12 cellular contexts compared by ENCODE assay signal in genomic region chr20:53930651-53931504, GRCh38.
DNase-seq lines count a peak whose midpoint lies in the region; ATAC-seq and TF ChIP-seq lines count a peak whose summit lies in the region.
"Had no signal": no experiment of that assay in that cellular context is flagged by ENCODE, and none has a peak within 500 bp of the region (broad histone marks: within the 10 kb centered on the region; RNA-seq: fewer than 3 reads in every experiment).

No MANE protein-coding gene starts in this region.

- intact Hi-C loops in CD8-positive, alpha-beta T cell (cut with DNase I, micrococcal nuclease), result no loop called here
- intact Hi-C loops in esophagus muscularis mucosa (cut with DNase I), result no loop called here

- H3F3A ChIP-seq in GM23338 (replicated peaks; ENCODE audit: low read depth), result no peaks in the 10 kb centered on the region

- H3K27ac ChIP-seq in CD8-positive, alpha-beta T cell (ENCODE audit: low read depth, low read length), result no peak overlapping the region
- no peak overlapping the region for H3K27ac ChIP-seq in GM23338 (ENCODE audit: low read depth)
- H3K27ac ChIP-seq in RWPE1, result no peak overlapping the region
- no peak overlapping the region for H3K27ac ChIP-seq in esophagus muscularis mucosa (replicated peaks in 1 of 4)

- H3K9me2 ChIP-seq in GM23338 (ENCODE audit: insufficient read depth), result no peaks in the 10 kb centered on the region

- WGBS in esophagus muscularis mucosa, result 78% methylated on average over 3 of the region's 3 CpGs

- H3K27ac Mint-ChIP-seq in CD8-positive, alpha-beta T cell, result peak overlapping the region; percentile 0
- no peak overlapping the region for H3K27ac Mint-ChIP-seq in GM23338

- no peak for ATAC-seq in CD8-positive, alpha-beta T cell
- no peak for ATAC-seq in GM23338
- ATAC-seq in HG03457 (IDR thresholded peaks at IDR 0.05; ENCODE audit: unreplicated experiment), result no peak

- CTCF ChIA-PET in CD8-positive, alpha-beta T cell (lab: Charles Lee), result interaction anchor here (0.8 to 2.2 kb wide), 6 partner anchors 9 to 58 kb away, joined by 3 to 7 read pairs (median 5); no protein-coding TSS in a partner anchor
- CTCF ChIA-PET in RWPE1 (lab: Yijun Ruan, JAX), result interaction anchor here (0.7 to 1.6 kb wide), 4 partner anchors 9 to 343 kb away, joined by 3 to 9 read pairs (median 4); no protein-coding TSS in a partner anchor

- H3K4me2 ChIP-seq in GM23338, result no peak overlapping the region

- no peak overlapping the region for H3K4me3 ChIP-seq in CD8-positive, alpha-beta T cell (ENCODE audit: low read depth, low read length)
- H3K4me3 ChIP-seq in GM23338, result no peak overlapping the region
- H3K4me3 ChIP-seq in esophagus muscularis mucosa, result no peak overlapping the region
- H3K4me3 ChIP-seq: skin epidermis had no signal

- H3K36me3 Mint-ChIP-seq in CD8-positive, alpha-beta T cell, result no peaks in the 10 kb centered on the region
- H3K36me3 Mint-ChIP-seq in GM23338 (ENCODE audit: low read depth), result no peaks in the 10 kb centered on the region

- TF ChIP-seq EP300 in esophagus muscularis mucosa (IDR thresholded peaks at IDR 0.05), result no peak

- no peak for TF ChIP-seq CTCF in CD8-positive, alpha-beta T cell (IDR thresholded peaks at IDR 0.05)
- TF ChIP-seq CTCF in GM23338 (conservative IDR thresholded peaks at IDR 0.05; ENCODE audit: low read depth in 2 of 2) (no peak), RWPE1 (conservative IDR thresholded peaks at IDR 0.05; ENCODE audit: low read depth) (no peak), esophagus muscularis mucosa (IDR thresholded peaks at IDR 0.05) (no peak)

- no peaks in the 10 kb centered on the region for H3K36me3 ChIP-seq in CD8-positive, alpha-beta T cell (ENCODE audit: insufficient read depth, low read length)
- H3K36me3 ChIP-seq in GM23338 (ENCODE audit: insufficient read depth), result no peaks in the 10 kb centered on the region
- no peaks in the 10 kb centered on the region for H3K36me3 ChIP-seq in esophagus muscularis mucosa

- no peaks in the 10 kb centered on the region for H3K79me2 ChIP-seq in GM23338 (replicated peaks; ENCODE audit: insufficient read depth)

- DNase-seq in CD8-positive, alpha-beta T cell, result no peak
- DNase-seq in GM23338 (ENCODE audit: low spot score) (no peak), RWPE1 (ENCODE audit: low spot score) (peak; percentile 63), kidney tubule cell (ENCODE audit: low spot score) (peak; percentile 86), esophagus muscularis mucosa (ENCODE audit: extremely low spot score) (no peak), NAMALWA (ENCODE audit: low spot score) (no peak)
- DNase-seq in stimulated activated CD4-positive, alpha-beta T cell treated with anti-CD3 and anti-CD28 coated beads, Interleukin-4, amount 100 ng/mL, for 24 hours, result no peak
- DNase-seq: activated T-cell treated with anti-CD3 and anti-CD28 coated beads, Interleukin-2, amount 50 U/mL, for 1 hour; NCI-H1436 treated with DMSO at 0.1 percent for 48 hours had no signal

- TF ChIP-seq POLR2A in esophagus muscularis mucosa (IDR thresholded peaks at IDR 0.05; ENCODE audit: low read depth), result no peak

- peaks cover 30% of the 10 kb centered on the region for H3K4me1 ChIP-seq in CD8-positive, alpha-beta T cell (ENCODE audit: insufficient read depth, low read length)
- H3K4me1 ChIP-seq in GM23338 (ENCODE audit: insufficient read depth) (peaks cover 20% of the 10 kb centered on the region), esophagus muscularis mucosa (peaks cover 0 to 29% (median 26%) of the 10 kb centered on the region in 4 donors)

- no peaks in the 10 kb centered on the region for H4K20me1 ChIP-seq in GM23338 (replicated peaks; ENCODE audit: insufficient read depth)

- peak overlapping the region; percentile 49; the same call in 1 of the 2 replicates for H2AFZ ChIP-seq in GM23338

- H3K9me3 Mint-ChIP-seq in CD8-positive, alpha-beta T cell, result no peaks in the 10 kb centered on the region
- H3K9me3 Mint-ChIP-seq in GM23338, result no peaks in the 10 kb centered on the region

- H3K4me3 Mint-ChIP-seq in CD8-positive, alpha-beta T cell, result no peak overlapping the region
- no peak overlapping the region for H3K4me3 Mint-ChIP-seq in GM23338

- no peaks in the 10 kb centered on the region for H3K9me3 ChIP-seq in CD8-positive, alpha-beta T cell (ENCODE audit: low read length)
- H3K9me3 ChIP-seq in esophagus muscularis mucosa, result no peaks in the 10 kb centered on the region
- H3K9me3 ChIP-seq: Caco-2 had no signal

- no peaks in the 10 kb centered on the region for H3K27me3 ChIP-seq in CD8-positive, alpha-beta T cell (ENCODE audit: insufficient read depth, low read length)
- H3K27me3 ChIP-seq in GM23338 (ENCODE audit: insufficient read depth) (no peaks in the 10 kb centered on the region), esophagus muscularis mucosa (no peaks in the 10 kb centered on the region)

- H3K27me3 Mint-ChIP-seq in CD8-positive, alpha-beta T cell (ENCODE audit: low read depth), result no peaks in the 10 kb centered on the region
- no peaks in the 10 kb centered on the region for H3K27me3 Mint-ChIP-seq in GM23338 (ENCODE audit: insufficient read depth, low read depth, poor library complexity)

- H3K4me1 Mint-ChIP-seq in CD8-positive, alpha-beta T cell (ENCODE audit: low read depth), result peaks cover 51% of the 10 kb centered on the region
- peaks cover 33% of the 10 kb centered on the region for H3K4me1 Mint-ChIP-seq in GM23338

- POLR2A ChIA-PET in CD8-positive, alpha-beta T cell (lab: Charles Lee), result interaction anchor here (0.7 to 1.7 kb wide), 3 partner anchors 31 to 322 kb away, joined by 3 to 4 read pairs (median 3); no protein-coding TSS in a partner anchor
- POLR2A ChIA-PET in RWPE1 (lab: Yijun Ruan, JAX; ENCODE audit: low non-redundant PET), result no interaction called here

TF ChIP-seq in GM23338, 12 proteins besides CTCF, POLR2A, EP300 and RAD21 (continues in another document):
- TF ChIP-seq POLR2AphosphoS5 (IDR thresholded peaks at IDR 0.05; ENCODE audit: low read depth), result no peak
- TF ChIP-seq, protein P1, sequence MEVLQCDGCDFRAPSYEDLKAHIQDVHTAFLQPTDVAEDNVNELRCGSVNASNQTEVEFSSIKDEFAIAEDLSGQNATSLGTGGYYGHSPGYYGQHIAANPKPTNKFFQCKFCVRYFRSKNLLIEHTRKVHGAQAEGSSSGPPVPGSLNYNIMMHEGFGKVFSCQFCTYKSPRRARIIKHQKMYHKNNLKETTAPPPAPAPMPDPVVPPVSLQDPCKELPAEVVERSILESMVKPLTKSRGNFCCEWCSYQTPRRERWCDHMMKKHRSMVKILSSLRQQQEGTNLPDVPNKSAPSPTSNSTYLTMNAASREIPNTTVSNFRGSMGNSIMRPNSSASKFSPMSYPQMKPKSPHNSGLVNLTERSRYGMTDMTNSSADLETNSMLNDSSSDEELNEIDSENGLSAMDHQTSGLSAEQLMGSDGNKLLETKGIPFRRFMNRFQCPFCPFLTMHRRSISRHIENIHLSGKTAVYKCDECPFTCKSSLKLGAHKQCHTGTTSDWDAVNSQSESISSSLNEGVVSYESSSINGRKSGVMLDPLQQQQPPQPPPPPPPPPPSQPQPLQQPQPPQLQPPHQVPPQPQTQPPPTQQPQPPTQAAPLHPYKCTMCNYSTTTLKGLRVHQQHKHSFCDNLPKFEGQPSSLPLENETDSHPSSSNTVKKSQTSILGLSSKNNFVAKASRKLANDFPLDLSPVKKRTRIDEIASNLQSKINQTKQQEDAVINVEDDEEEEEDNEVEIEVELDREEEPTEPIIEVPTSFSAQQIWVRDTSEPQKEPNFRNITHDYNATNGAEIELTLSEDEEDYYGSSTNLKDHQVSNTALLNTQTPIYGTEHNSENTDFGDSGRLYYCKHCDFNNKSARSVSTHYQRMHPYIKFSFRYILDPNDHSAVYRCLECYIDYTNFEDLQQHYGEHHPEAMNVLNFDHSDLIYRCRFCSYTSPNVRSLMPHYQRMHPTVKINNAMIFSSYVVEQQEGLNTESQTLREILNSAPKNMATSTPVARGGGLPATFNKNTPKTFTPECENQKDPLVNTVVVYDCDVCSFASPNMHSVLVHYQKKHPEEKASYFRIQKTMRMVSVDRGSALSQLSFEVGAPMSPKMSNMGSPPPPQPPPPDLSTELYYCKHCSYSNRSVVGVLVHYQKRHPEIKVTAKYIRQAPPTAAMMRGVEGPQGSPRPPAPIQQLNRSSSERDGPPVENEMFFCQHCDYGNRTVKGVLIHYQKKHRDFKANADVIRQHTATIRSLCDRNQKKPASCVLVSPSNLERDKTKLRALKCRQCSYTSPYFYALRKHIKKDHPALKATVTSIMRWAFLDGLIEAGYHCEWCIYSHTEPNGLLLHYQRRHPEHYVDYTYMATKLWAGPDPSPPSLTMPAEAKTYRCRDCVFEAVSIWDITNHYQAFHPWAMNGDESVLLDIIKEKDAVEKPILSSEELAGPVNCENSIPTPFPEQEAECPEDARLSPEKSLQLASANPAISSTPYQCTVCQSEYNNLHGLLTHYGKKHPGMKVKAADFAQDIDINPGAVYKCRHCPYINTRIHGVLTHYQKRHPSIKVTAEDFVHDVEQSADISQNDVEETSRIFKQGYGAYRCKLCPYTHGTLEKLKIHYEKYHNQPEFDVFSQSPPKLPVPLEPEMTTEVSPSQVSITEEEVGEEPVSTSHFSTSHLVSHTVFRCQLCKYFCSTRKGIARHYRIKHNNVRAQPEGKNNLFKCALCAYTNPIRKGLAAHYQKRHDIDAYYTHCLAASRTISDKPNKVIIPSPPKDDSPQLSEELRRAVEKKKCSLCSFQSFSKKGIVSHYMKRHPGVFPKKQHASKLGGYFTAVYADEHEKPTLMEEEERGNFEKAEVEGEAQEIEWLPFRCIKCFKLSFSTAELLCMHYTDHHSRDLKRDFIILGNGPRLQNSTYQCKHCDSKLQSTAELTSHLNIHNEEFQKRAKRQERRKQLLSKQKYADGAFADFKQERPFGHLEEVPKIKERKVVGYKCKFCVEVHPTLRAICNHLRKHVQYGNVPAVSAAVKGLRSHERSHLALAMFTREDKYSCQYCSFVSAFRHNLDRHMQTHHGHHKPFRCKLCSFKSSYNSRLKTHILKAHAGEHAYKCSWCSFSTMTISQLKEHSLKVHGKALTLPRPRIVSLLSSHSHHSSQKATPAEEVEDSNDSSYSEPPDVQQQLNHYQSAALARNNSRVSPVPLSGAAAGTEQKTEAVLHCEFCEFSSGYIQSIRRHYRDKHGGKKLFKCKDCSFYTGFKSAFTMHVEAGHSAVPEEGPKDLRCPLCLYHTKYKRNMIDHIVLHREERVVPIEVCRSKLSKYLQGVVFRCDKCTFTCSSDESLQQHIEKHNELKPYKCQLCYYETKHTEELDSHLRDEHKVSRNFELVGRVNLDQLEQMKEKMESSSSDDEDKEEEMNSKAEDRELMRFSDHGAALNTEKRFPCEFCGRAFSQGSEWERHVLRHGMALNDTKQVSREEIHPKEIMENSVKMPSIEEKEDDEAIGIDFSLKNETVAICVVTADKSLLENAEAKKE (CRISPR knock-in tag; IDR thresholded peaks at IDR 0.05), result no peak
- no peak for TF ChIP-seq ZNF114 (CRISPR knock-in tag; IDR thresholded peaks at IDR 0.05)

Comparison
In these comparisons a context has a peak if more than half of its experiments do, and no peak if none do; other contexts are left out.
1. DNase-seq: peak in RWPE1 (single experiment) and kidney tubule cell (single experiment); none in CD8-positive, alpha-beta T cell (0 of 7), GM23338 (single experiment), stimulated activated CD4-positive, alpha-beta T cell treated with anti-CD3 and anti-CD28 coated beads, Interleukin-4, amount 100 ng/mL, for 24 hours (single experiment), esophagus muscularis mucosa (single experiment) and NAMALWA (single experiment).